Comparison of ENCODE assay signal across 8 cellular contexts in genomic region chr1:157490337-157491165, GRCh38.
DNase-seq lines count a peak whose midpoint lies in the region; ATAC-seq and TF ChIP-seq lines count a peak whose summit lies in the region.

No MANE protein-coding gene starts in this region.

- no peak for ATAC-seq in HG03342 (IDR thresholded peaks at IDR 0.05; ENCODE audit: unreplicated experiment)

- no peaks in the 10 kb centered on the region for H3K36me3 ChIP-seq in adrenal gland (replicated peaks in 1 of 2)

- 38 to 51% (median 39%) methylated on average over 9 to 18 of the region's 18 CpGs for WGBS in adrenal gland, 4 donors

- H3K27ac ChIP-seq in adrenal gland = no peak overlapping the region

- no peak overlapping the region for H3K4me3 ChIP-seq in LNCaP clone FGC (ENCODE audit: low read depth, low read length)
- H3K4me3 ChIP-seq in adrenal gland = no peak overlapping the region

- intact Hi-C loops in adrenal gland (cut with DNase I) = loop anchor here (5.0 to 10.0 kb wide), 4 partner anchors 118 to 316 kb away; no protein-coding TSS in a partner anchor

- TF ChIP-seq CTCF in LNCaP clone FGC (IDR thresholded peaks at IDR 0.05; ENCODE audit: control insufficient read depth, extremely low read depth, insufficient read depth) (peak; percentile 79), adrenal gland (IDR thresholded peaks at IDR 0.05) (peak; percentile 36 to 61 (median 47))

- TF ChIP-seq POLR2A in adrenal gland (IDR thresholded peaks at IDR 0.05) = no peak

- in situ Hi-C loops in G401 (cut with HindIII; ENCODE audit: low sequenced_read_pairs) = no loop called here

- H3K9me3 ChIP-seq in adrenal gland (replicated peaks in 1 of 3) = no peaks in the 10 kb centered on the region

- DNase-seq in G401 (ENCODE audit: low spot score) (peak; percentile 18), LNCaP clone FGC (ENCODE audit: low read depth) (no peak), SHP77 treated with DMSO at 0.1 percent for 48 hours (lab: John Stamatoyannopoulos, UW) (peak; percentile 69), adrenal gland (peak; percentile 61 to 86 (median 78)), iPS DF 19.7 (ENCODE audit: low read depth, low spot score) (peak; percentile 33), DMS79 treated with DMSO at 0.1 percent for 48 hours (lab: John Stamatoyannopoulos, UW) (no peak)
- DNase-seq in stimulated activated CD4-positive, alpha-beta T cell treated with anti-CD3 and anti-CD28 coated beads, Interleukin-12 subunit alpha, Interleukin-12 subunit beta, amount 100 ng/mL, for 4 hours = peak; percentile 53

- H3K4me1 ChIP-seq in adrenal gland (replicated peaks in 1 of 2) = no peaks in the 10 kb centered on the region

- H3K27me3 ChIP-seq in adrenal gland = no peaks in the 10 kb centered on the region

Comparison
In these comparisons a context has a peak if more than half of its experiments do, and no peak if none do; other contexts are left out.
1. DNase-seq: peak in G401 (single experiment), SHP77 treated with DMSO at 0.1 percent for 48 hours (single experiment), adrenal gland (7 of 7), iPS DF 19.7 (single experiment) and stimulated activated CD4-positive, alpha-beta T cell treated with anti-CD3 and anti-CD28 coated beads, Interleukin-12 subunit alpha, Interleukin-12 subunit beta, amount 100 ng/mL, for 4 hours (single experiment); none in LNCaP clone FGC (single experiment) and DMS79 treated with DMSO at 0.1 percent for 48 hours (single experiment).